18 cellular contexts compared by ENCODE assay signal in genomic region chr1:231800071-231800470, GRCh38.
DNase-seq lines count a peak whose midpoint lies in the region; ATAC-seq, FAIRE-seq and TF ChIP-seq lines count a peak whose summit lies in the region.
"Had no signal": no experiment of that assay in that cellular context is flagged by ENCODE, and none has a peak within 500 bp of the region (broad histone marks: within the 10 kb centered on the region; RNA-seq: fewer than 3 reads in every experiment).

No MANE protein-coding gene starts in this region.

- H3K9me3 Mint-ChIP-seq in CD4-positive, alpha-beta T cell: peaks cover 6% of the 10 kb centered on the region
- peaks cover 12% of the 10 kb centered on the region for H3K9me3 Mint-ChIP-seq in HFFc6

- CTCF ChIA-PET in CD4-positive, alpha-beta T cell (lab: Charles Lee): interaction anchor here (1.6 kb wide), 1 partner anchor 43 kb away, joined by 3 read pairs; no protein-coding TSS in a partner anchor

- H3K27me3 Mint-ChIP-seq in CD4-positive, alpha-beta T cell: no peaks in the 10 kb centered on the region
- no peaks in the 10 kb centered on the region; the same call in 1 of the 2 replicates for H3K27me3 Mint-ChIP-seq in HFFc6 (ENCODE audit: insufficient read depth)
- H3K27me3 Mint-ChIP-seq: activated naive CD8-positive, alpha-beta T cell treated with anti-CD3 and anti-CD28 coated beads, Interleukin-2, amount 50 U/mL, for 24 hours; CD4-positive, CD25-positive, alpha-beta regulatory T cell had no signal

- H3K27me3 ChIP-seq in CD4-positive, alpha-beta T cell (ENCODE audit: control insufficient read depth, insufficient read depth, low read length): no peaks in the 10 kb centered on the region
- H3K27me3 ChIP-seq: hepatocyte, Peyer's patch, stomach had no signal

- POLR2A ChIA-PET in CD4-positive, alpha-beta T cell (lab: Charles Lee): no interaction called here

- H3K4me3 Mint-ChIP-seq in CD4-positive, alpha-beta T cell: no peak overlapping the region
- peak overlapping the region; percentile 71 for H3K4me3 Mint-ChIP-seq in HFFc6
- H3K4me3 Mint-ChIP-seq: activated naive CD8-positive, alpha-beta T cell treated with anti-CD3 and anti-CD28 coated beads, Interleukin-2, amount 50 U/mL, for 24 hours; CD4-positive, CD25-positive, alpha-beta regulatory T cell had no signal

- no peak for ATAC-seq in CD4-positive, alpha-beta T cell (ENCODE audit: poor library complexity)
- ATAC-seq in sciatic nerve (no peak), GM21529 (IDR thresholded peaks at IDR 0.05; ENCODE audit: unreplicated experiment) (no peak)
- ATAC-seq: activated naive CD8-positive, alpha-beta T cell treated with anti-CD3 and anti-CD28 coated beads, Interleukin-2, amount 50 U/mL, for 24 hours had no signal

- intact Hi-C loops in CD4-positive, alpha-beta T cell (cut with DNase I, micrococcal nuclease): no loop called here
- intact Hi-C loops in sciatic nerve (cut with DNase I): no loop called here

- H3K36me3 Mint-ChIP-seq in CD4-positive, alpha-beta T cell (ENCODE audit: low read depth): peaks cover 79% of the 10 kb centered on the region
- peaks cover 26% of the 10 kb centered on the region for H3K36me3 Mint-ChIP-seq in HFFc6 (ENCODE audit: low read depth)

- H3K27ac ChIP-seq in CD4-positive, alpha-beta T cell (ENCODE audit: low read depth, low read length): no peak overlapping the region
- H3K27ac ChIP-seq: hepatocyte, KMS-11, Peyer's patch, psoas muscle, stomach had no signal

- H3K4me1 Mint-ChIP-seq in CD4-positive, alpha-beta T cell (ENCODE audit: low read depth): no peaks in the 10 kb centered on the region
- H3K4me1 Mint-ChIP-seq in HFFc6 (ENCODE audit: low read depth): peaks cover 23% of the 10 kb centered on the region
- H3K4me1 Mint-ChIP-seq: activated naive CD8-positive, alpha-beta T cell treated with anti-CD3 and anti-CD28 coated beads, Interleukin-2, amount 50 U/mL, for 24 hours had no signal

- no peak for FAIRE-seq in GM12892 (lab: Jason Lieb, UNC)

- H3K27ac Mint-ChIP-seq in CD4-positive, alpha-beta T cell: peak overlapping the region; percentile 62
- peak overlapping the region; percentile 70 for H3K27ac Mint-ChIP-seq in HFFc6
- H3K27ac Mint-ChIP-seq: activated naive CD8-positive, alpha-beta T cell treated with anti-CD3 and anti-CD28 coated beads, Interleukin-2, amount 50 U/mL, for 24 hours had no signal

- no peak for TF ChIP-seq POLR2A in GM12892 (IDR thresholded peaks at IDR 0.05; ENCODE audit: low read depth, low read length)

- H3K4me3 ChIP-seq in cardiac fibroblast (replicated peaks in 1 of 2; ENCODE audit: low read depth in 2 of 2, low read length in 2 of 2): no peak overlapping the region
- H3K4me3 ChIP-seq: hepatocyte, lung, Peyer's patch, psoas muscle, stomach had no signal

- TF ChIP-seq CTCF in CD4-positive, alpha-beta T cell (IDR thresholded peaks at IDR 0.05): no peak
- TF ChIP-seq CTCF in HFFc6 (IDR thresholded peaks at IDR 0.05) (no peak), cardiac fibroblast (IDR thresholded peaks at IDR 0.05; ENCODE audit: low read depth, low read length) (no peak)

- no peak for DNase-seq in CD4-positive, alpha-beta T cell
- DNase-seq in HFFc6 (peak; percentile 26), cardiac fibroblast (ENCODE audit: low read depth in 2 of 2) (peak; percentile 51 to 80), left kidney (ENCODE audit: low read depth, low spot score) (peak; percentile 32), GM12892 (ENCODE audit: insufficient read length) (no peak), sciatic nerve (ENCODE audit: low spot score) (no peak), mesenteric fat pad (ENCODE audit: low spot score) (no peak)
- DNase-seq: activated naive CD8-positive, alpha-beta T cell treated with anti-CD3 and anti-CD28 coated beads, Interleukin-2, amount 50 U/mL, for 24 hours; CD4-positive, CD25-positive, alpha-beta regulatory T cell; effector CD8-positive, alpha-beta T cell; Peyer's patch; stimulated activated CD4-positive, alpha-beta T cell treated with anti-CD3 and anti-CD28 coated beads, Interleukin-4, amount 100 ng/mL, for 1 hour; stomach had no signal

- H3K9me3 ChIP-seq in CD4-positive, alpha-beta T cell (ENCODE audit: control insufficient read depth, low read length): no peaks in the 10 kb centered on the region
- H3K9me3 ChIP-seq: Peyer's patch, psoas muscle, stomach had no signal

Comparison
In these comparisons a context has a peak if more than half of its experiments do, and no peak if none do; other contexts are left out.
1. DNase-seq: peak in HFFc6 (single experiment), cardiac fibroblast (2 of 2) and left kidney (single experiment); none in CD4-positive, alpha-beta T cell (0 of 10), GM12892 (single experiment), sciatic nerve (single experiment) and mesenteric fat pad (single experiment).